ENCODE assay signal across 11 cellular contexts in genomic region chr2:37588316-37588777, GRCh38.
A peak's percentile ranks its signal among the peaks of the same experiment; 100 is the strongest.
DNase-seq lines count a peak whose midpoint lies in the region; ATAC-seq, FAIRE-seq and TF ChIP-seq lines count a peak whose summit lies in the region.
"Had no signal": no experiment of that assay in that cellular context is flagged by ENCODE, and none has a peak within 500 bp of the region (broad histone marks: within the 10 kb centered on the region; RNA-seq: fewer than 3 reads in every experiment).

No MANE protein-coding gene starts in this region.

- H3K9ac ChIP-seq in keratinocyte (ENCODE audit: control insufficient read depth, extremely low read depth, insufficient read depth, low read length) (no peak overlapping the region), MM.1S (ENCODE audit: low read length) (no peak overlapping the region)

- intact Hi-C loops in aorta (cut with DNase I): no loop called here

- no peaks in the 10 kb centered on the region for H3K9me2 ChIP-seq in MM.1S (replicated peaks; ENCODE audit: insufficient read depth, low read length)

- H4K20me1 ChIP-seq in keratinocyte (ENCODE audit: control insufficient read depth, extremely low read depth, insufficient read depth, low read length) (no peaks in the 10 kb centered on the region), MM.1S (ENCODE audit: insufficient read depth, low read length) (no peaks in the 10 kb centered on the region)

- CTCF ChIA-PET in T-cell (lab: Charles Lee): interaction anchor here in 1 of 2 donors (0.5 to 0.7 kb wide), 3 partner anchors 26 to 578 kb away, joined by 3 to 4 read pairs (median 3); no protein-coding TSS in a partner anchor

- H3K27me3 Mint-ChIP-seq in CD4-positive, CD25-positive, alpha-beta regulatory T cell: no peaks in the 10 kb centered on the region
- no peaks in the 10 kb centered on the region for H3K27me3 Mint-ChIP-seq in T-cell

- H3K4me2 ChIP-seq in keratinocyte (ENCODE audit: control insufficient read depth, extremely low read depth, insufficient read depth, low read depth, low read length) (peak overlapping the region; percentile 47), MM.1S (ENCODE audit: low read depth, low read length) (no peak overlapping the region)

- no peaks in the 10 kb centered on the region for H3K36me3 Mint-ChIP-seq in CD4-positive, CD25-positive, alpha-beta regulatory T cell
- H3K36me3 Mint-ChIP-seq in T-cell: no peaks in the 10 kb centered on the region

- peaks cover 55% of the 10 kb centered on the region for H3K4me1 ChIP-seq in CD4-positive, CD25-positive, alpha-beta regulatory T cell (ENCODE audit: control insufficient read depth, insufficient read depth, low read length, poor library complexity, severe bottlenecking)
- H3K4me1 ChIP-seq in keratinocyte (ENCODE audit: control insufficient read depth, extremely low read depth, insufficient read depth, low read length) (peaks cover 68% of the 10 kb centered on the region), aorta (ENCODE audit: control insufficient read depth in 1 of 2, insufficient read depth in 2 of 2, low read length in 2 of 2) (peaks cover 2 to 12% of the 10 kb centered on the region in 2 donors), MM.1S (ENCODE audit: low read length) (peaks cover 23% of the 10 kb centered on the region)

- no peak overlapping the region for H3K4me3 ChIP-seq in CD4-positive, CD25-positive, alpha-beta regulatory T cell (ENCODE audit: low read depth, low read length)
- H3K4me3 ChIP-seq in keratinocyte (ENCODE audit: control insufficient read depth in 2 of 3, extremely low read depth in 1 of 3, insufficient read depth in 2 of 3, low read depth in 1 of 3, low read length in 3 of 3) (peak overlapping the region in 1 of 3 experiments; percentile 0), aorta (ENCODE audit: low read length in 2 of 2) (no peak overlapping the region), MM.1S (ENCODE audit: low read length) (no peak overlapping the region)
- H3K4me3 ChIP-seq: right lobe of liver had no signal

- no peak for TF ChIP-seq CTCF in keratinocyte (optimal IDR thresholded peaks at IDR 0.05 in 1 of 3, IDR thresholded peaks at IDR 0.05 in 1 of 3, conservative IDR thresholded peaks at IDR 0.05 in 1 of 3; ENCODE audit: extremely low read depth in 1 of 3, insufficient read depth in 2 of 3, low read length in 3 of 3)
- TF ChIP-seq CTCF in GM20000 (IDR thresholded peaks at IDR 0.05; ENCODE audit: extremely low read depth, missing control alignments): no peak
- TF ChIP-seq CTCF in MM.1S (IDR thresholded peaks at IDR 0.05; ENCODE audit: low read length): no peak

- no peak for TF ChIP-seq POLR2A in H54 (IDR thresholded peaks at IDR 0.05; ENCODE audit: low read depth, low read length)

- peaks cover 39 to 74% (median 59%) of the 10 kb centered on the region in 4 donors for H3K4me1 Mint-ChIP-seq in CD4-positive, CD25-positive, alpha-beta regulatory T cell
- peaks cover 69 to 85% (median 83%) of the 10 kb centered on the region in 3 donors for H3K4me1 Mint-ChIP-seq in T-cell

- H2AFZ ChIP-seq in keratinocyte (ENCODE audit: control insufficient read depth, low read length) (peak overlapping the region; percentile 1), MM.1S (ENCODE audit: low read length) (no peak overlapping the region)

- H3K27ac Mint-ChIP-seq in CD4-positive, CD25-positive, alpha-beta regulatory T cell: peak overlapping the region; percentile 7 to 91 (median 10)
- H3K27ac Mint-ChIP-seq in T-cell: peak overlapping the region; percentile 79 to 98

- H3K4me3 Mint-ChIP-seq in CD4-positive, CD25-positive, alpha-beta regulatory T cell: peak overlapping the region in 1 of 4 donors; percentile 6
- no peak overlapping the region for H3K4me3 Mint-ChIP-seq in T-cell

- WGBS in aorta, 2 donors: 85 to 87% methylated on average over 6 of the region's 6 CpGs

- peak in 1 of 2 donors; percentile 17 for ATAC-seq in CD4-positive, CD25-positive, alpha-beta regulatory T cell (ENCODE audit: low read depth in 2 of 2)
- ATAC-seq in T-cell (replicated peaks in 1 of 4) (no peak), aorta (ENCODE audit: low FRiP score) (no peak), HG02798 (IDR thresholded peaks at IDR 0.05; ENCODE audit: poor library complexity, unreplicated experiment) (no peak)
- ATAC-seq: right lobe of liver had no signal

- H3K9me1 ChIP-seq in keratinocyte (ENCODE audit: control insufficient read depth, extremely low read depth, insufficient read depth, low read length): no peaks in the 10 kb centered on the region

- FAIRE-seq in H54 (lab: Jason Lieb, UNC) (peak; percentile 69), keratinocyte (lab: Jason Lieb, UNC) (peak; percentile 76)
- FAIRE-seq: frontal cortex had no signal

- no peaks in the 10 kb centered on the region for H3K9me3 ChIP-seq in CD4-positive, CD25-positive, alpha-beta regulatory T cell (ENCODE audit: control insufficient read depth in 2 of 2, low read length in 2 of 2)
- H3K9me3 ChIP-seq in keratinocyte (ENCODE audit: control insufficient read depth, low read depth, low read length) (no peaks in the 10 kb centered on the region), aorta (ENCODE audit: control insufficient read depth, low read length) (no peaks in the 10 kb centered on the region), MM.1S (replicated peaks; ENCODE audit: insufficient read depth, low read length) (no peaks in the 10 kb centered on the region)
- H3K9me3 ChIP-seq: right lobe of liver had no signal

- dilution Hi-C loops in keratinocyte (cut with MboI; ENCODE audit: extremely low pct_ligation_motif_present, low sequenced_read_pairs): no loop called here

- no peaks in the 10 kb centered on the region for H3K27me3 ChIP-seq in CD4-positive, CD25-positive, alpha-beta regulatory T cell (ENCODE audit: control insufficient read depth, insufficient read depth, low read length)
- no peaks in the 10 kb centered on the region for H3K27me3 ChIP-seq in keratinocyte (ENCODE audit: control insufficient read depth, extremely low read depth, insufficient read depth, low read length)
- H3K27me3 ChIP-seq in aorta (ENCODE audit: control insufficient read depth in 1 of 2, insufficient read depth in 2 of 2, low read length in 1 of 2): no peaks in the 10 kb centered on the region
- H3K27me3 ChIP-seq in MM.1S (replicated peaks; ENCODE audit: insufficient read depth, low read length): no peaks in the 10 kb centered on the region
- H3K27me3 ChIP-seq: right lobe of liver had no signal

- no peaks in the 10 kb centered on the region for H3K79me2 ChIP-seq in keratinocyte (ENCODE audit: control insufficient read depth, insufficient read depth, low read length)
- no peaks in the 10 kb centered on the region for H3K79me2 ChIP-seq in MM.1S (ENCODE audit: low read length)

- H3K36me3 ChIP-seq in CD4-positive, CD25-positive, alpha-beta regulatory T cell (ENCODE audit: control insufficient read depth, insufficient read depth, low read length): no peaks in the 10 kb centered on the region
- H3K36me3 ChIP-seq in keratinocyte (ENCODE audit: control insufficient read depth in 2 of 2, extremely low read depth in 1 of 2, insufficient read depth in 2 of 2, low read length in 2 of 2) (no peaks in the 10 kb centered on the region), aorta (ENCODE audit: control insufficient read depth in 1 of 2, insufficient read depth in 2 of 2, low read length in 1 of 2) (no peaks in the 10 kb centered on the region), MM.1S (replicated peaks; ENCODE audit: insufficient read depth, low read length) (no peaks in the 10 kb centered on the region)
- H3K36me3 ChIP-seq: right lobe of liver had no signal

- H3F3A ChIP-seq in MM.1S (ENCODE audit: insufficient read depth, low read length): peaks cover 25% of the 10 kb centered on the region

- H3K9me3 Mint-ChIP-seq in CD4-positive, CD25-positive, alpha-beta regulatory T cell: no peaks in the 10 kb centered on the region
- no peaks in the 10 kb centered on the region for H3K9me3 Mint-ChIP-seq in T-cell

- no peak for DNase-seq in CD4-positive, CD25-positive, alpha-beta regulatory T cell
- DNase-seq in H54 (ENCODE audit: insufficient read length, low spot score) (no peak), T-cell (no peak), keratinocyte (ENCODE audit: low read depth, low spot score) (no peak), aorta (no peak), GM20000 (ENCODE audit: low spot score) (no peak), MM.1S (no peak)
- DNase-seq: NCI-H1105, right lobe of liver had no signal

- peak overlapping the region; percentile 80 for H3K27ac ChIP-seq in CD4-positive, CD25-positive, alpha-beta regulatory T cell (ENCODE audit: insufficient read depth, low read length, poor library complexity, severe bottlenecking)
- H3K27ac ChIP-seq in keratinocyte (ENCODE audit: control insufficient read depth, insufficient read depth, low read length) (peak overlapping the region; percentile 31), aorta (ENCODE audit: low read depth in 1 of 2, low read length in 2 of 2) (no peak overlapping the region), MM.1S (ENCODE audit: low read length) (no peak overlapping the region)
- H3K27ac ChIP-seq: right lobe of liver had no signal

- POLR2A ChIA-PET in T-cell (lab: Charles Lee): interaction anchor here (0.5 to 0.7 kb wide), 4 partner anchors 11 to 973 kb away, joined by 3 to 8 read pairs (median 4); no protein-coding TSS in a partner anchor

Comparison
In these comparisons a context has a peak if more than half of its experiments do, and no peak if none do; other contexts are left out.
1. H3K27ac ChIP-seq: peak in CD4-positive, CD25-positive, alpha-beta regulatory T cell (single experiment) and keratinocyte (single experiment); none in aorta (0 of 2) and MM.1S (single experiment).